ENCODE assay signal across 9 cellular contexts in the genomic region with DNA sequence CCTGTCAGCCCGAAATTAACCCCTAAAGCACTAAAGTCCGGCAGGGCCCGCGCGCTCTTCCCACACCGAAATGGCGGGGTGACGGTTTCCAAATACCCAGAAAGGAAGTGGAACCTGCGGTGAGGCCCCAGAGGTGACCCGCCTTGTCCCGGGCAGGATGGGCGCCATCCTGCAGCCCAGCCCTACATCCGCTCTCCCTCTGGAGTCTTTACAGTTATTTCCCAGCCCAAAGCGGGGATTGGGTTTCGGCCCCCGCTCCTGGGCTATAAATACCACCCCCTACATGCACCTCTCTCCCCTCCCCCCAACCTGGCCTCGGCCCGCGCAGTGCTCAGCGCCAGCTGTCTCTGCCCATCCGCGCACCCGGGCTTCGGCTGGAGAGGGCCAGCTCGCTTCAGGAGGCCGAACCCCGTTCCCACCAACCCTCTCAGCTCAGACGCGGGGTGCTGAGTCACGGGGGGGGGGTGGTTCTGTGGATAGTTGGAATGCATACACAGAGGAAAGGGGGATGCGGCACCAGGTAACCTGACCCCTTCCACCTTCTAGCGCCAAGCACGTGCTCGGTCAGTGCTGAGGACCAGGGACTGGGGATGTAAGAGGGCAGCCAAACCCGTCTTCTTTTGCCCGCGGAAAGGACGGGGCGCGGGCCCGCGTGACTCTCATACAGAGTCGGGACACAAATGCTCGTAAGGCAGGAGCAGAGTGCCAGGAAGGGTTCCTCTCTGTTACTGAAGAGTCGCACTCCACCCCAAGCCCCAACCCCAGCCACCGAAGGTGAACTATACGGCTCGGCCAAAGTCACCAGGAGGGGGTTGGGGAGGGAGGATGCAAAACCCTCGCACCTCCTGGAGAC. TPM values are rescaled to one million over a fixed set of nuclear protein-coding genes. Genes with fewer than 3 reads are reported as not detected.
DNase-seq lines count a peak whose midpoint lies in the region; ATAC-seq and TF ChIP-seq lines count a peak whose summit lies in the region.
"Had no signal": no experiment of that assay in that cellular context is flagged by ENCODE, and none has a peak within 500 bp of the region (broad histone marks: within the 10 kb centered on the region; RNA-seq: fewer than 3 reads in every experiment).

A gene (plus strand): TSS at position 344 of the 853 bp plus-strand sequence. CDS start 165 bp downstream, at position 509.

- H3K4me1 ChIP-seq in mucosa of stomach (ENCODE audit: control insufficient read depth, insufficient read depth, low read length): peaks cover 54% of the 10 kb centered on the region
- peaks cover 37 to 59% of the 10 kb centered on the region in 2 donors for H3K4me1 ChIP-seq in thoracic aorta (ENCODE audit: control insufficient read depth in 1 of 2, low read depth in 2 of 2)

- intact Hi-C loops in activated CD8-positive, alpha-beta T cell treated with anti-CD3 and anti-CD28 coated beads for 36 hours (cut with micrococcal nuclease): no loop called here

- H3K27ac Mint-ChIP-seq in activated CD8-positive, alpha-beta T cell treated with anti-CD3 and anti-CD28 coated beads for 36 hours: peak within 1 kb of the TSS; percentile 94

- H3K9me3 ChIP-seq in mucosa of stomach (ENCODE audit: control insufficient read depth, low read length) (no peaks in the 10 kb centered on the region), thoracic aorta (no peaks in the 10 kb centered on the region)

- H3K36me3 ChIP-seq in mucosa of stomach (ENCODE audit: control insufficient read depth, insufficient read depth, low read length) (no peaks in the 10 kb centered on the region), thoracic aorta (peaks cover 7% of the 10 kb centered on the region)

- H3K4me1 Mint-ChIP-seq in activated CD8-positive, alpha-beta T cell treated with anti-CD3 and anti-CD28 coated beads for 36 hours (ENCODE audit: low read depth): peaks cover 54% of the 10 kb centered on the region

- POLR2A ChIA-PET in activated CD8-positive, alpha-beta T cell treated with anti-CD3 and anti-CD28 coated beads for 36 hours (lab: Charles Lee): interaction anchor here (0.6 to 19.2 kb wide), 18 partner anchors 8 to 355 kb away, joined by 3 to 239 read pairs (median 6); a partner anchor contains a TSS

- H3K27ac ChIP-seq in epithelial cell of prostate: peak within 1 kb of the TSS; percentile 99
- peak within 1 kb of the TSS; percentile 88 to 95 for H3K27ac ChIP-seq in thoracic aorta

- H3K27me3 ChIP-seq in mucosa of stomach (ENCODE audit: control insufficient read depth, insufficient read depth, low read length) (peaks cover 22% of the 10 kb centered on the region), thoracic aorta (replicated peaks; ENCODE audit: insufficient read depth) (no peaks in the 10 kb centered on the region)

- peak within 1 kb of the TSS; percentile 83 for H3K9ac ChIP-seq in mucosa of stomach (ENCODE audit: low read length)

- no peaks in the 10 kb centered on the region for H3K27me3 Mint-ChIP-seq in activated CD8-positive, alpha-beta T cell treated with anti-CD3 and anti-CD28 coated beads for 36 hours

- H3K9me3 Mint-ChIP-seq in activated CD8-positive, alpha-beta T cell treated with anti-CD3 and anti-CD28 coated beads for 36 hours: no peaks in the 10 kb centered on the region

- H3K36me3 Mint-ChIP-seq in activated CD8-positive, alpha-beta T cell treated with anti-CD3 and anti-CD28 coated beads for 36 hours (ENCODE audit: low read depth): peaks cover 51% of the 10 kb centered on the region

- CTCF ChIA-PET in activated CD8-positive, alpha-beta T cell treated with anti-CD3 and anti-CD28 coated beads for 36 hours (lab: Charles Lee): interaction anchor here (0.9 to 10.1 kb wide), 9 partner anchors 8 to 82 kb away, joined by 3 to 132 read pairs (median 6); a partner anchor contains a TSS

- peak within 1 kb of the TSS; percentile 77 for H3K4me3 Mint-ChIP-seq in activated CD8-positive, alpha-beta T cell treated with anti-CD3 and anti-CD28 coated beads for 36 hours

- DNase-seq in DMS79 treated with DMSO at 0.1 percent for 48 hours (lab: John Stamatoyannopoulos, UW) (peak; percentile 23), NCI-H146 treated with DMSO at 0.1 percent for 48 hours (lab: John Stamatoyannopoulos, UW; ENCODE audit: unreplicated experiment) (peak; percentile 3), epithelial cell of prostate (ENCODE audit: low read depth, low spot score) (no peak), thoracic aorta (ENCODE audit: low spot score) (no peak), NCI-H774 (lab: John Stamatoyannopoulos, UW) (no peak)
- DNase-seq in activated CD8-positive, alpha-beta T cell treated with anti-CD3 and anti-CD28 coated beads for 36 hours: peak; percentile 70

- ATAC-seq in GM21576 (IDR thresholded peaks at IDR 0.05; ENCODE audit: unreplicated experiment): peak; percentile 2
- peak; percentile 8 for ATAC-seq in activated CD8-positive, alpha-beta T cell treated with anti-CD3 and anti-CD28 coated beads for 36 hours
- ATAC-seq in thoracic aorta (ENCODE audit: insufficient number of reproducible peaks, low FRiP score, low read depth): no peak

- peak within 1 kb of the TSS; percentile 88 for H3K4me3 ChIP-seq in mucosa of stomach (ENCODE audit: low read length)
- H3K4me3 ChIP-seq in thoracic aorta: peak within 1 kb of the TSS; percentile 76

- TF ChIP-seq CTCF in activated CD8-positive, alpha-beta T cell treated with anti-CD3 and anti-CD28 coated beads for 36 hours (IDR thresholded peaks at IDR 0.05): no peak
- no peak for TF ChIP-seq CTCF in thoracic aorta (IDR thresholded peaks at IDR 0.05)

RNA-seq across cellular contexts. Expression of the gene that starts here (rescaled TPM):
- total RNA-seq in activated CD8-positive, alpha-beta T cell treated with anti-CD3 and anti-CD28 coated beads for 36 hours: not detected
- not detected for total RNA-seq in thoracic aorta
- total RNA-seq: activated CD8-positive, alpha-beta memory T cell treated with anti-CD3 and anti-CD28 coated beads for 36 hours had no signal

Comparison
In these comparisons a context has a peak if more than half of its experiments do, and no peak if none do; other contexts are left out.
1. Peak in DNase-seq and ATAC-seq in activated CD8-positive, alpha-beta T cell treated with anti-CD3 and anti-CD28 coated beads for 36 hours; RNA of the gene not detected or under 1 TPM.
2. DNase-seq: peak in DMS79 treated with DMSO at 0.1 percent for 48 hours (single experiment) and NCI-H146 treated with DMSO at 0.1 percent for 48 hours (single experiment); none in epithelial cell of prostate (single experiment), thoracic aorta (single experiment) and NCI-H774 (single experiment).